ENCODE assay signal across 19 cellular contexts in genomic region chr2:168525741-168526140, GRCh38.
A peak's percentile ranks its signal among the peaks of the same experiment; 100 is the strongest.
DNase-seq lines count a peak whose midpoint lies in the region; ATAC-seq and TF ChIP-seq lines count a peak whose summit lies in the region.
"Had no signal": no experiment of that assay in that cellular context is flagged by ENCODE, and none has a peak within 500 bp of the region (broad histone marks: within the 10 kb centered on the region; RNA-seq: fewer than 3 reads in every experiment).

No MANE protein-coding gene starts in this region.

- intact Hi-C loops in heart left ventricle (cut with DNase I) (loop anchor here in 5 of 10 donors (2.0 to 10.0 kb wide), 6 partner anchors 61 to 181 kb away; partner anchors contain the start of gene CERS6 (in 2 of the 5)), cardiac septum (cut with DNase I) (loop anchor here (5.0 kb wide), 1 partner anchor 117 kb away; no protein-coding TSS in a partner anchor)

- H3K9me3 ChIP-seq in heart left ventricle (no peaks in the 10 kb centered on the region), RWPE2 (ENCODE audit: severe bottlenecking) (peaks cover under 1% of the 10 kb centered on the region), suprapubic skin (no peaks in the 10 kb centered on the region)

- TF ChIP-seq POLR2A in heart left ventricle (IDR thresholded peaks at IDR 0.05), result no peak
- no peak for TF ChIP-seq POLR2A in suprapubic skin (IDR thresholded peaks at IDR 0.05)

- ATAC-seq in heart left ventricle, result no peak
- ATAC-seq in RWPE2 (ENCODE audit: low read depth), result no peak
- no peak for ATAC-seq in foreskin keratinocyte
- no peak for ATAC-seq in HG03342 (IDR thresholded peaks at IDR 0.05; ENCODE audit: unreplicated experiment)
- no peak for ATAC-seq in GM19397 (IDR thresholded peaks at IDR 0.05; ENCODE audit: unreplicated experiment)

- H3K27ac ChIP-seq in heart left ventricle (peak overlapping the region; percentile 45 to 84 (median 81)), RWPE2 (ENCODE audit: poor library complexity, severe bottlenecking) (peak overlapping the region; percentile 69), foreskin keratinocyte (peak overlapping the region; percentile 74), suprapubic skin (peak overlapping the region; percentile 81), coronary artery (no peak overlapping the region)
- H3K27ac ChIP-seq: C4-2B, KMS-11 had no signal

- TF ChIP-seq CTCF in heart left ventricle (IDR thresholded peaks at IDR 0.05) (no peak), RWPE2 (IDR thresholded peaks at IDR 0.05; ENCODE audit: poor library complexity, severe bottlenecking) (no peak), foreskin keratinocyte (conservative IDR thresholded peaks at IDR 0.05) (no peak), suprapubic skin (IDR thresholded peaks at IDR 0.05) (no peak), coronary artery (IDR thresholded peaks at IDR 0.05) (no peak)

- H3K27me3 ChIP-seq in heart left ventricle, result no peaks in the 10 kb centered on the region
- H3K27me3 ChIP-seq in RWPE2 (ENCODE audit: insufficient read depth, poor library complexity, severe bottlenecking), result no peaks in the 10 kb centered on the region
- H3K27me3 ChIP-seq in foreskin keratinocyte, result no peaks in the 10 kb centered on the region
- no peaks in the 10 kb centered on the region for H3K27me3 ChIP-seq in suprapubic skin

- H3K4me1 ChIP-seq in heart left ventricle (peaks cover 6 to 92% (median 60%) of the 10 kb centered on the region in 12 donors), RWPE2 (ENCODE audit: insufficient read depth, poor library complexity, severe bottlenecking) (peaks cover 69% of the 10 kb centered on the region), foreskin keratinocyte (peaks cover 49% of the 10 kb centered on the region), suprapubic skin (peaks cover 86% of the 10 kb centered on the region)

- no peak for TF ChIP-seq EP300 in suprapubic skin (IDR thresholded peaks at IDR 0.05)

- H3K4me3 ChIP-seq in heart left ventricle (no peak overlapping the region), RWPE2 (ENCODE audit: severe bottlenecking) (no peak overlapping the region), suprapubic skin (no peak overlapping the region), coronary artery (no peak overlapping the region)

- DNase-seq in heart left ventricle, result no peak
- no peak for DNase-seq in cardiac septum (ENCODE audit: low spot score)
- DNase-seq in RWPE2 (ENCODE audit: low spot score), result no peak
- DNase-seq in foreskin keratinocyte, result no peak
- DNase-seq in suprapubic skin (ENCODE audit: low spot score in 2 of 2), result no peak
- DNase-seq in coronary artery (ENCODE audit: low spot score), result no peak
- DNase-seq: CD8-positive, alpha-beta memory T cell; IMR-90; MV-4-11; NCI-H1694; NCI-H2081; NCI-H2171; NCI-H345; NCI-H524; SHP77 had no signal

- H3K36me3 ChIP-seq in heart left ventricle (no peaks in the 10 kb centered on the region), RWPE2 (ENCODE audit: low read depth) (no peaks in the 10 kb centered on the region), suprapubic skin (no peaks in the 10 kb centered on the region)

Comparison
In these comparisons a context has a peak if more than half of its experiments do, and no peak if none do; other contexts are left out.
1. H3K27ac ChIP-seq: peak in heart left ventricle (12 of 12), RWPE2 (single experiment), foreskin keratinocyte (single experiment) and suprapubic skin (single experiment); none in coronary artery (0 of 2).